Comparison of ENCODE assay signal across 21 cellular contexts in the genomic region with DNA sequence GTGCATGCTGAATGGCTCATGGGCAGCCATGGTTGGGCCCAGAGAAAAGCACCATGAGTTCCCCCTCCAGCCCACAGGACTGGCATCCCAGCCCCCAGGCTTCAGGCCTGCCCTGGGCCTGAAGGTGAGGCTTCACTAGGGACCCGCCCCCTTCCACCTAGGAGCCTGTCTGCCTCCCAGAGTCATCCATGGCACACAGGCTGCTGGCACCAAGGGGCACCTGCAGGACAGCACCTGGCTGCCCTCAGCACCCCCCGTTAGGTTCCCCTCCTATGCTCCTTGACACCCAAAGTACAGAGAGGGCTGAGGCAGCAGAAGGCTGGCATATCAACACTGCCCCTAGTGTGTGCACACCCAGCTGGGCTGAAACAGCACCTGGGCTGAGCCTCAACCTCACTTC.
DNase-seq lines count a peak whose midpoint lies in the region; ATAC-seq, FAIRE-seq and TF ChIP-seq lines count a peak whose summit lies in the region.
"Had no signal": no experiment of that assay in that cellular context is flagged by ENCODE, and none has a peak within 500 bp of the region (broad histone marks: within the 10 kb centered on the region; RNA-seq: fewer than 3 reads in every experiment).

No MANE protein-coding gene starts in this region.

- H3K36me3 ChIP-seq in H1 (ENCODE audit: control insufficient read depth in 2 of 4, insufficient read depth in 4 of 4, low read length in 3 of 4): no peaks in the 10 kb centered on the region
- H3K36me3 ChIP-seq in neuronal stem cell (replicated peaks in 1 of 2; ENCODE audit: control insufficient read depth in 2 of 2, insufficient read depth in 2 of 2, low read length in 2 of 2): no peaks in the 10 kb centered on the region
- H3K36me3 ChIP-seq: BLaER1 had no signal

- no peak overlapping the region for H3K4me2 ChIP-seq in H1 (ENCODE audit: insufficient read depth in 1 of 2, low read depth in 2 of 2, low read length in 2 of 2)
- no peak overlapping the region for H3K4me2 ChIP-seq in neuronal stem cell (ENCODE audit: insufficient read depth, low read length, poor library complexity, severe bottlenecking)
- H3K4me2 ChIP-seq: BLaER1 had no signal

- peak overlapping the region; percentile 83; the same call in 1 of the 2 replicates for H2AK5ac ChIP-seq in H1 (ENCODE audit: low read depth, low read length)
- no peak overlapping the region for H2AK5ac ChIP-seq in neuronal stem cell (ENCODE audit: low read depth, low read length)

- H3K4ac ChIP-seq in H1 (replicated peaks; ENCODE audit: insufficient read length, low read depth, low read length) (no peak overlapping the region), neuronal stem cell (ENCODE audit: low read length) (no peak overlapping the region)

- H2BK15ac ChIP-seq in H1 (ENCODE audit: low read length): no peak overlapping the region
- no peak overlapping the region for H2BK15ac ChIP-seq in neuronal stem cell (ENCODE audit: low read length)

- no peaks in the 10 kb centered on the region for H3K23me2 ChIP-seq in H1 (ENCODE audit: low read depth, low read length)

- CTCF ChIA-PET in H1 (lab: Charles Lee; ENCODE audit: partially characterized antibody): no interaction called here

- no peak overlapping the region for H3K27ac ChIP-seq in H1 (ENCODE audit: low read depth, low read length)
- no peak overlapping the region for H3K27ac ChIP-seq in neuronal stem cell (replicated peaks; ENCODE audit: low read length)
- H3K27ac ChIP-seq: BLaER1, C4-2B, GM23248 had no signal

- peak overlapping the region; percentile 99; the same call in 1 of the 2 replicates for H2BK20ac ChIP-seq in H1 (ENCODE audit: low read length)

- H3K18ac ChIP-seq in H1 (ENCODE audit: extremely low read depth, low read length) (peak overlapping the region; percentile 3; the same call in 1 of the 2 replicates), neuronal stem cell (ENCODE audit: low read length) (peak overlapping the region; percentile 59)

- H2BK12ac ChIP-seq in H1 (ENCODE audit: low read depth, low read length): peak overlapping the region; percentile 96; the same call in 1 of the 2 replicates
- H2BK12ac ChIP-seq in neuronal stem cell (ENCODE audit: low read length): no peak overlapping the region

- H4K8ac ChIP-seq in H1 (ENCODE audit: extremely low read depth, insufficient read depth, low read length): no peak overlapping the region; the same call in 1 of the 2 replicates
- H4K8ac ChIP-seq in neuronal stem cell (ENCODE audit: low read depth, low read length): no peak overlapping the region

- no peak for DNase-seq in H1 (ENCODE audit: low read depth in 1 of 2, low spot score in 2 of 2)
- no peak for DNase-seq in neuronal stem cell (ENCODE audit: low spot score)
- DNase-seq in hepatic stellate cell (ENCODE audit: low spot score): no peak
- DNase-seq in iPS-NIHi7 (ENCODE audit: extremely low spot score): no peak
- DNase-seq: Caco-2; CD4-positive, CD25-positive, alpha-beta regulatory T cell; CD8-positive, alpha-beta T cell; DMS153; DND-41; GM23248; HCEC 1CT had no signal

- H3K56ac ChIP-seq in H1 (replicated peaks; ENCODE audit: insufficient read length, low read depth, low read length): no peak overlapping the region

- H4K91ac ChIP-seq in H1 (replicated peaks; ENCODE audit: insufficient read length, low read length) (peak overlapping the region; percentile 61), neuronal stem cell (ENCODE audit: low read depth, low read length, poor library complexity) (no peak overlapping the region)

- no peak for TF ChIP-seq POLR2A in H1 (IDR thresholded peaks at IDR 0.05; ENCODE audit: control extremely low read depth in 1 of 2, low read depth in 2 of 2, low read length in 2 of 2)

- no peak overlapping the region for H3K4me3 ChIP-seq in H1 (ENCODE audit: extremely low read depth in 1 of 4, insufficient read depth in 2 of 4, low read depth in 3 of 4, low read length in 4 of 4)
- no peak overlapping the region for H3K4me3 ChIP-seq in neuronal stem cell (ENCODE audit: low read length in 2 of 2)
- H3K4me3 ChIP-seq: BLaER1, GM23248 had no signal

- H3K27me3 ChIP-seq in H1 (replicated peaks in 1 of 4; ENCODE audit: control insufficient read depth in 3 of 4, extremely low read depth in 1 of 4, insufficient read depth in 3 of 4, low read length in 3 of 4) (no peaks in the 10 kb centered on the region), neuronal stem cell (ENCODE audit: control insufficient read depth in 3 of 3, insufficient read depth in 3 of 3, low read depth in 1 of 3, low read length in 3 of 3) (no peaks in the 10 kb centered on the region)
- H3K27me3 ChIP-seq: BLaER1 had no signal

- H3K23ac ChIP-seq in H1 (ENCODE audit: insufficient read length): no peak overlapping the region
- no peak overlapping the region for H3K23ac ChIP-seq in neuronal stem cell (ENCODE audit: low read depth, low read length, poor library complexity)

- POLR2A ChIA-PET in H1 (lab: Charles Lee; ENCODE audit: partially characterized antibody): no interaction called here

- H3K9me3 ChIP-seq in H1 (ENCODE audit: insufficient read depth in 2 of 2, low read depth in 1 of 2, low read length in 1 of 2) (peaks cover 0 to 4% of the 10 kb centered on the region in 2 experiments; a peak in 1 of 4 replicates), neuronal stem cell (replicated peaks in 1 of 2; ENCODE audit: control insufficient read depth in 2 of 2, insufficient read depth in 1 of 2, low read depth in 1 of 2, low read length in 2 of 2) (no peaks in the 10 kb centered on the region)
- H3K9me3 ChIP-seq: BLaER1, Caco-2 had no signal

- no peak for FAIRE-seq in H1 (lab: Jason Lieb, UNC)
- FAIRE-seq: A204.1, G401.6, GM12892, GM19239, H54 had no signal

- H2BK120ac ChIP-seq in H1 (replicated peaks; ENCODE audit: low read depth, low read length) (no peak overlapping the region), neuronal stem cell (ENCODE audit: low read depth, low read length) (peak overlapping the region; percentile 22)

- peak overlapping the region; percentile 76; the same call in 1 of the 2 replicates for H2AFZ ChIP-seq in H1 (ENCODE audit: low read length)
- H2AFZ ChIP-seq in neuronal stem cell (ENCODE audit: low read length): no peak overlapping the region
- H2AFZ ChIP-seq: GM23248 had no signal

- H3K9ac ChIP-seq in H1 (replicated peaks in 1 of 4; ENCODE audit: extremely low read depth in 1 of 4, low read depth in 3 of 4, low read length in 3 of 4) (no peak overlapping the region), neuronal stem cell (ENCODE audit: low read depth, low read length, poor library complexity) (no peak overlapping the region)
- H3K9ac ChIP-seq: BLaER1, GM23248 had no signal

- TF ChIP-seq EP300 in H1 (IDR thresholded peaks at IDR 0.05; ENCODE audit: borderline replicate concordance in 1 of 2, low read depth in 2 of 2, low read length in 2 of 2): no peak

- WGBS in H1 (ENCODE audit: extremely low coverage in 1 of 2, insufficient coverage in 1 of 2, insufficient read length in 1 of 2, insufficient replicate concordance in 2 of 2, low coverage in 1 of 2, low lambda C conversion rate in 2 of 2, missing lambda C conversion rate in 1 of 2), 2 experiments: 94% methylated on average over 2 of the region's 2 CpGs; no CpG with 5 or more reads in 1 of the 2 experiments
- WGBS in neuronal stem cell (ENCODE audit: extremely low coverage in 2 of 2, insufficient read length in 2 of 2, insufficient replicate concordance in 1 of 2), 2 donors: no CpG with 5 or more reads among the region's 2 CpGs

- TF ChIP-seq CTCF in LNCAP (IDR thresholded peaks at IDR 0.05) (peak; percentile 18; the same call in 1 of the 2 replicates), H1 (IDR thresholded peaks at IDR 0.05; ENCODE audit: control extremely low read depth in 1 of 3, insufficient read depth in 1 of 3, low read depth in 1 of 3, low read length in 3 of 3) (no peak)

- H2BK5ac ChIP-seq in H1 (ENCODE audit: low read depth, low read length) (peak overlapping the region; percentile 91; the same call in 1 of the 2 replicates), neuronal stem cell (ENCODE audit: low read length) (no peak overlapping the region)

- H4K20me1 ChIP-seq in H1 (replicated peaks in 1 of 2; ENCODE audit: control insufficient read depth in 1 of 2, insufficient read depth in 2 of 2, low read length in 2 of 2): no peaks in the 10 kb centered on the region
- H4K20me1 ChIP-seq: BLaER1 had no signal

- H4K5ac ChIP-seq in H1 (ENCODE audit: insufficient read length, low read depth, low read length): no peak overlapping the region

- H3K14ac ChIP-seq in H1 (ENCODE audit: insufficient read length) (no peak overlapping the region), neuronal stem cell (ENCODE audit: low read length) (no peak overlapping the region)

- peaks cover 0 to 5% (median under 1%) of the 10 kb centered on the region in 4 experiments; a peak in 2 of 7 replicates for H3K4me1 ChIP-seq in H1 (replicated peaks in 1 of 4; ENCODE audit: control insufficient read depth in 3 of 4, insufficient read depth in 4 of 4, low read length in 3 of 4)
- H3K4me1 ChIP-seq in neuronal stem cell (ENCODE audit: control insufficient read depth in 2 of 2, insufficient read depth in 1 of 2, low read depth in 1 of 2, low read length in 2 of 2): peaks cover 4% of the 10 kb centered on the region in 2 donors
- H3K4me1 ChIP-seq: BLaER1, Caco-2 had no signal

- TF ChIP-seq RAD21 in H1 (IDR thresholded peaks at IDR 0.05 in 1 of 2, conservative IDR thresholded peaks at IDR 0.05 in 1 of 2; ENCODE audit: low read depth in 2 of 2, low read length in 2 of 2): no peak

- ATAC-seq in HG02610 (IDR thresholded peaks at IDR 0.05; ENCODE audit: unreplicated experiment): no peak
- no peak for ATAC-seq in GM18520 (IDR thresholded peaks at IDR 0.05; ENCODE audit: unreplicated experiment)
- ATAC-seq: CD8-positive, alpha-beta T cell had no signal

- H3K79me2 ChIP-seq in H1 (ENCODE audit: control insufficient read depth in 1 of 2, insufficient read depth in 2 of 2, low read length in 2 of 2): no peaks in the 10 kb centered on the region

- no peaks in the 10 kb centered on the region for H3K79me1 ChIP-seq in H1 (ENCODE audit: low read depth, low read length)
- no peaks in the 10 kb centered on the region for H3K79me1 ChIP-seq in neuronal stem cell (ENCODE audit: low read depth, low read length)

TF ChIP-seq in H1, 55 proteins besides CTCF, POLR2A, EP300 and RAD21 (continues in another document):
- TF ChIP-seq RXRA (IDR thresholded peaks at IDR 0.05; ENCODE audit: insufficient read depth, low read depth, low read length) (no peak), CBX8 (IDR thresholded peaks at IDR 0.05; ENCODE audit: borderline replicate concordance, low read depth, low read length) (no peak), CHD2 (IDR thresholded peaks at IDR 0.05; ENCODE audit: low read length) (no peak), TBP (IDR thresholded peaks at IDR 0.05; ENCODE audit: low read depth, low read length) (no peak), TAF7 (optimal IDR thresholded peaks at IDR 0.05; ENCODE audit: borderline replicate concordance, low read depth, low read length) (no peak), GABPA (IDR thresholded peaks at IDR 0.05; ENCODE audit: borderline replicate concordance, insufficient read depth, low read length) (no peak), SP4 (IDR thresholded peaks at IDR 0.05; ENCODE audit: low read length) (no peak)
- TF ChIP-seq, protein P1, sequence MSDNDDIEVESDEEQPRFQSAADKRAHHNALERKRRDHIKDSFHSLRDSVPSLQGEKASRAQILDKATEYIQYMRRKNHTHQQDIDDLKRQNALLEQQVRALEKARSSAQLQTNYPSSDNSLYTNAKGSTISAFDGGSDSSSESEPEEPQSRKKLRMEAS (IDR thresholded peaks at IDR 0.05): no peak
